Comparison of ENCODE assay signal across 11 cellular contexts in genomic region chr4:153539058-153539826, GRCh38.
DNase-seq lines count a peak whose midpoint lies in the region; ATAC-seq and TF ChIP-seq lines count a peak whose summit lies in the region.
"Had no signal": no experiment of that assay in that cellular context is flagged by ENCODE, and none has a peak within 500 bp of the region (broad histone marks: within the 10 kb centered on the region; RNA-seq: fewer than 3 reads in every experiment).

No MANE protein-coding gene starts in this region.

- no peak for DNase-seq in activated naive CD4-positive, alpha-beta T cell treated with anti-CD3 and anti-CD28 coated beads, Interleukin-2, amount 50 U/mL, for 16 hours
- no peak for DNase-seq in fibroblast of the aortic adventitia (ENCODE audit: low read depth)
- no peak for DNase-seq in neural crest cell (ENCODE audit: low read depth, low spot score)
- no peak for DNase-seq in upper lobe of right lung
- DNase-seq in GM19238 (ENCODE audit: insufficient read length, low spot score): no peak
- DNase-seq in NCI-H1105 treated with DMSO at 0.1 percent for 48 hours (lab: John Stamatoyannopoulos, UW): no peak
- no peak for DNase-seq in GM19240 (ENCODE audit: insufficient read length, low spot score)
- DNase-seq: activated naive CD8-positive, alpha-beta T cell treated with anti-CD3 and anti-CD28 coated beads, Interleukin-2, amount 10 ng/mL, durations not matched to agents 7 days and 5 days; HFFc6; NCI-H226 had no signal

- H3K9me3 ChIP-seq in upper lobe of right lung: no peaks in the 10 kb centered on the region

- peaks cover 20% of the 10 kb centered on the region for H3K4me1 ChIP-seq in upper lobe of right lung

- peaks cover 9% of the 10 kb centered on the region for H3K36me3 Mint-ChIP-seq in activated naive CD4-positive, alpha-beta T cell treated with anti-CD3 and anti-CD28 coated beads, Interleukin-2, amount 50 U/mL, for 24 hours
- H3K36me3 Mint-ChIP-seq in neural crest cell (ENCODE audit: low read depth): peaks cover 8% of the 10 kb centered on the region

- intact Hi-C loops in upper lobe of right lung (cut with DNase I): no loop called here

- H3K36me3 ChIP-seq in upper lobe of right lung: no peaks in the 10 kb centered on the region

- H3K4me3 ChIP-seq in fibroblast of the aortic adventitia (ENCODE audit: low read depth, low read length) (peak overlapping the region; percentile 45), upper lobe of right lung (peak overlapping the region; percentile 32)

- peaks cover 95% of the 10 kb centered on the region for H3K4me1 Mint-ChIP-seq in activated naive CD4-positive, alpha-beta T cell treated with anti-CD3 and anti-CD28 coated beads, Interleukin-2, amount 50 U/mL, for 24 hours
- H3K4me1 Mint-ChIP-seq in neural crest cell: peaks cover 45% of the 10 kb centered on the region

- H3K27ac ChIP-seq in upper lobe of right lung: peak overlapping the region; percentile 32

- no peaks in the 10 kb centered on the region for H3K27me3 ChIP-seq in upper lobe of right lung

- TF ChIP-seq CTCF in fibroblast of the aortic adventitia (IDR thresholded peaks at IDR 0.05; ENCODE audit: insufficient read depth, low read length) (no peak), neural crest cell (conservative IDR thresholded peaks at IDR 0.05) (no peak), upper lobe of right lung (IDR thresholded peaks at IDR 0.05) (no peak)

- H3K27me3 Mint-ChIP-seq in activated naive CD4-positive, alpha-beta T cell treated with anti-CD3 and anti-CD28 coated beads, Interleukin-2, amount 50 U/mL, for 24 hours: no peaks in the 10 kb centered on the region
- no peaks in the 10 kb centered on the region for H3K27me3 Mint-ChIP-seq in neural crest cell (ENCODE audit: low read depth)
- H3K27me3 Mint-ChIP-seq: activated naive CD8-positive, alpha-beta T cell treated with anti-CD3 and anti-CD28 coated beads, Interleukin-2, amount 10 ng/mL, durations not matched to agents 7 days and 5 days had no signal

- no peak overlapping the region for H3K4me3 Mint-ChIP-seq in activated naive CD4-positive, alpha-beta T cell treated with anti-CD3 and anti-CD28 coated beads, Interleukin-2, amount 50 U/mL, for 24 hours
- peak overlapping the region; percentile 27 for H3K4me3 Mint-ChIP-seq in neural crest cell
- H3K4me3 Mint-ChIP-seq: activated naive CD8-positive, alpha-beta T cell treated with anti-CD3 and anti-CD28 coated beads, Interleukin-2, amount 10 ng/mL, durations not matched to agents 7 days and 5 days had no signal

- peak; percentile 70 for ATAC-seq in upper lobe of right lung

- H3K9me3 Mint-ChIP-seq in activated naive CD4-positive, alpha-beta T cell treated with anti-CD3 and anti-CD28 coated beads, Interleukin-2, amount 50 U/mL, for 24 hours: no peaks in the 10 kb centered on the region
- H3K9me3 Mint-ChIP-seq in neural crest cell: no peaks in the 10 kb centered on the region
- H3K9me3 Mint-ChIP-seq: activated naive CD8-positive, alpha-beta T cell treated with anti-CD3 and anti-CD28 coated beads, Interleukin-2, amount 10 ng/mL, durations not matched to agents 7 days and 5 days; HFFc6 had no signal

- peak overlapping the region; percentile 85 for H3K27ac Mint-ChIP-seq in activated naive CD4-positive, alpha-beta T cell treated with anti-CD3 and anti-CD28 coated beads, Interleukin-2, amount 50 U/mL, for 24 hours
- no peak overlapping the region for H3K27ac Mint-ChIP-seq in neural crest cell (ENCODE audit: unreplicated experiment)
- H3K27ac Mint-ChIP-seq: activated naive CD8-positive, alpha-beta T cell treated with anti-CD3 and anti-CD28 coated beads, Interleukin-2, amount 10 ng/mL, durations not matched to agents 7 days and 5 days; HFFc6 had no signal
